Comparison of ENCODE assay signal across 9 cellular contexts in genomic region chr4:185810746-185811508, GRCh38.
DNase-seq lines count a peak whose midpoint lies in the region; ATAC-seq and TF ChIP-seq lines count a peak whose summit lies in the region.
"Had no signal": no experiment of that assay in that cellular context is flagged by ENCODE, and none has a peak within 500 bp of the region (broad histone marks: within the 10 kb centered on the region; RNA-seq: fewer than 3 reads in every experiment).

No MANE protein-coding gene starts in this region.

- H3K27me3 ChIP-seq in iPS-18a (ENCODE audit: control insufficient read depth, insufficient read depth, low read length), result no peaks in the 10 kb centered on the region
- H3K27me3 ChIP-seq: ascending aorta had no signal

- peaks cover 24% of the 10 kb centered on the region for H3K4me1 ChIP-seq in iPS-18a (ENCODE audit: control insufficient read depth, low read depth, low read length)
- H3K4me1 ChIP-seq: ascending aorta had no signal

- no peaks in the 10 kb centered on the region for H3K36me3 ChIP-seq in iPS-18a (ENCODE audit: control insufficient read depth, low read depth, low read length)
- H3K36me3 ChIP-seq: ascending aorta had no signal

- no peak for DNase-seq in retinal pigment epithelial cell (ENCODE audit: low read depth)
- no peak for DNase-seq in GM03348 (ENCODE audit: low spot score)
- DNase-seq in EL, result no peak

- H3K27ac ChIP-seq in VCaP (peak overlapping the region; percentile 95), iPS-18a (ENCODE audit: low read length) (no peak overlapping the region)
- H3K27ac ChIP-seq: ascending aorta had no signal

- H3K4me3 ChIP-seq in iPS-18a (ENCODE audit: low read length) (peak overlapping the region; percentile 32), retinal pigment epithelial cell (ENCODE audit: low read length) (peak overlapping the region; percentile 91)

- TF ChIP-seq CTCF in VCaP (conservative IDR thresholded peaks at IDR 0.05), result no peak
- TF ChIP-seq CTCF in retinal pigment epithelial cell (conservative IDR thresholded peaks at IDR 0.05; ENCODE audit: low read depth, low read length), result no peak

- ATAC-seq in GM18867 (IDR thresholded peaks at IDR 0.05; ENCODE audit: unreplicated experiment), result peak; percentile 2
- ATAC-seq in GM19452 (IDR thresholded peaks at IDR 0.05; ENCODE audit: unreplicated experiment), result no peak
- no peak for ATAC-seq in GM21390 (IDR thresholded peaks at IDR 0.05; ENCODE audit: unreplicated experiment)

- peak overlapping the region; percentile 2 for H3K9ac ChIP-seq in iPS-18a (ENCODE audit: low read length)

- H3K9me3 ChIP-seq in iPS-18a (ENCODE audit: control insufficient read depth, low read depth, low read length), result no peaks in the 10 kb centered on the region
- H3K9me3 ChIP-seq: ascending aorta had no signal
